8 cellular contexts compared by ENCODE assay signal in the genomic region with DNA sequence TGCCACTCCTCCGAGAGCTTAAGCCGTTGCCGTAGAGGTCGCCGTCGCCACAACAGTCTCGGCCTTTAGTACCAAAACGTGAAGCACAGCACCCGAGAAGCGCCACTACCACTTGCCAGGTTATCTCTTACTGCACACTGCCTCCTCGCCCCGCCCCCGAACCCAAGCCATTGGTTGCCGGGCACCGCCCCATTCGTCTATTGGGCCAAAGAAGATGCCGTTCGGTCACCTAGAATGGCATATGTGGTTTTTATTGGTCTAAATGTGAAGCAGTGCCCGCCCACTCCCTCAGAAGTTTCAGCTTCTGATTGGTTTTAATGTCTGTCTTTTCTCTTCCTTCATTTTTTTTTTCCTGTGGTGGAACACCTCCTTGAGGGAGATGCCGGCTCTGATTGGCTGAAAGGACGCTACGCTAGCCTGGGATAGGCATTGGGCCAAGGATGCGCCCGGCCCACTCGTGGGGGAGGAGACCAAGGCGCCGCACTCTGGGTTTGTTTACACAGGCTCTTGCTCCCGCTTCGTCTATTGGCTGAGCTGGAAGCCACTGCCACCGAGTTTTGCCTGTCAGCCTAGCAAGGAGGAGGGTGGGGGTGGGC. TPM values are rescaled to one million over a fixed set of nuclear protein-coding genes. Genes with fewer than 3 reads are reported as not detected.
DNase-seq lines count a peak whose midpoint lies in the region; ATAC-seq and TF ChIP-seq lines count a peak whose summit lies in the region.

A gene with protein sequence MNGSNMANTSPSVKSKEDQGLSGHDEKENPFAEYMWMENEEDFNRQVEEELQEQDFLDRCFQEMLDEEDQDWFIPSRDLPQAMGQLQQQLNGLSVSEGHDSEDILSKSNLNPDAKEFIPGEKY (minus strand): TSS at position 139 of the 596 bp plus-strand sequence. CDS start 24,514 bp downstream, outside the sequence.

- H3K9me3 ChIP-seq in colonic mucosa: no peaks in the 10 kb centered on the region

- H3K4me1 ChIP-seq in colonic mucosa: no peaks in the 10 kb centered on the region

- DNase-seq in AG20443 (ENCODE audit: low spot score) (peak; percentile 96), NCI-H510A (lab: John Stamatoyannopoulos, UW) (peak; percentile 100), colonic mucosa (peak; percentile 99), kidney tubule cell (ENCODE audit: low spot score) (peak; percentile 100)
- DNase-seq in activated CD4-positive, alpha-beta T cell treated with anti-CD3 and anti-CD28 coated beads for 48 hours: peak; percentile 99
- DNase-seq in stimulated activated CD4-positive, alpha-beta T cell treated with anti-CD3 and anti-CD28 coated beads, Interleukin-1b, Interleukin-23, amount 100 ng/mL, for 1 hour (ENCODE audit: low read depth in 2 of 2): peak; percentile 93 to 94

- peak within 1 kb of the TSS; percentile 87 for H3K4me3 ChIP-seq in colonic mucosa

- peak; percentile 99 for ATAC-seq in HG03378 (IDR thresholded peaks at IDR 0.05; ENCODE audit: unreplicated experiment)

- intact Hi-C loops in colonic mucosa (cut with DNase I): loop anchor here (5.0 kb wide), 1 partner anchor 50 kb away; no protein-coding TSS in a partner anchor

- peak within 1 kb of the TSS; percentile 60 for H3K27ac ChIP-seq in colonic mucosa

- no peaks in the 10 kb centered on the region for H3K27me3 ChIP-seq in colonic mucosa

- TF ChIP-seq CTCF in colonic mucosa (IDR thresholded peaks at IDR 0.05): no peak

- H3K36me3 ChIP-seq in colonic mucosa: no peaks in the 10 kb centered on the region

- H3K9ac ChIP-seq in colonic mucosa (ENCODE audit: low read depth in 2 of 2, low read length in 2 of 2): peak within 1 kb of the TSS; percentile 78 to 81

- peak; percentile 39 for TF ChIP-seq POLR2A in GM19099 (IDR thresholded peaks at IDR 0.05; ENCODE audit: extremely low read depth, insufficient read length, low read depth)

RNA-seq across cellular contexts. Expression of the gene that starts here (rescaled TPM):
- total RNA-seq in colonic mucosa: 1 to 10 TPM; 7.1 to 8.0 TPM

Comparison
In these comparisons a context has a peak if more than half of its experiments do, and no peak if none do; other contexts are left out.
1. Peak in every context shown above with its lines: DNase-seq, ATAC-seq, H3K4me3 ChIP-seq and H3K27ac ChIP-seq.